In the genomic region with DNA sequence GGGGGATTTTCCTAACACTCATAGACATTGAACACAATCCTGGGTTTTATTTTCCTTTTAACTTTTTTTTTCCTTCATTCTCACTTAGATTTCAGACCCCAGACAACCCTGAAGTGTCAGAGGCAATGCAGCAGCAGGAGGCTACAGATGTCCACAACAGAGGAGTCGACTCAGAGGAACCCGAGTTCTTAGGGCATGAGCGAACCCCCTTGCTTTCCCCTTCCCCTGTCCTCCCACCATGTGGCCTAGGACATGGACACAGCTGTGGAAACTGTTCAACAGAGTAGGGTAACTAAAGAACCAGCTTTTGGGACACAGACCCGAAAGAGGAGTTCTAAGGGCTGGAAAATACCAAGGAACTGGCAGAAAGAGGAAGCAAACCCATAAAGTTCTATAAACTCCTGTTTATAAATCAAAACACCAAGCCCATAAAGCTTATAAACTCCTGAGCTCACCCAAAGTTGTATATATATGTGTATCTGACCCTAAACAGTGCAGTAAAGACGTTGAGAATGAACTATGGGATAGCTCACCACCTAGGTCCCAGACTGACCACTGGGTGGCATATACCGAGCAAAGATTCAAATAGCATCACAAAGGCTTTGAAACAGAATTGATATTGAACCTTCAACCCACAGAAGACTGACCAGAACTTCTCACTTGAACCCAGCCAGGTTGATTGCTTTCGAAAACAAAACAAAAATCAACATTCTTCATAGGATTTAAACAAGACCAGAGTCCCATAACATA, we compare ENCODE assay signal across 1 cellular context.
A peak's percentile ranks its signal among the peaks of the same experiment; 100 is the strongest.
TF ChIP-seq lines count a peak whose summit lies in the region.

No MANE protein-coding gene starts in this region.

TF ChIP-seq in HepG2, 621 proteins besides CTCF, POLR2A, EP300 and RAD21 (continued from another document):
- TF ChIP-seq, protein P1, sequence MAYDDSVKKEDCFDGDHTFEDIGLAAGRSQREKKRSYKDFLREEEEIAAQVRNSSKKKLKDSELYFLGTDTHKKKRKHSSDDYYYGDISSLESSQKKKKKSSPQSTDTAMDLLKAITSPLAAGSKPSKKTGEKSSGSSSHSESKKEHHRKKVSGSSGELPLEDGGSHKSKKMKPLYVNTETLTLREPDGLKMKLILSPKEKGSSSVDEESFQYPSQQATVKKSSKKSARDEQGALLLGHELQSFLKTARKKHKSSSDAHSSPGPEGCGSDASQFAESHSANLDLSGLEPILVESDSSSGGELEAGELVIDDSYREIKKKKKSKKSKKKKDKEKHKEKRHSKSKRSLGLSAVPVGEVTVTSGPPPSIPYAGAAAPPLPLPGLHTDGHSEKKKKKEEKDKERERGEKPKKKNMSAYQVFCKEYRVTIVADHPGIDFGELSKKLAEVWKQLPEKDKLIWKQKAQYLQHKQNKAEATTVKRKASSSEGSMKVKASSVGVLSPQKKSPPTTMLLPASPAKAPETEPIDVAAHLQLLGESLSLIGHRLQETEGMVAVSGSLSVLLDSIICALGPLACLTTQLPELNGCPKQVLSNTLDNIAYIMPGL (CRISPR knock-in tag; IDR thresholded peaks at IDR 0.05; ENCODE audit: borderline replicate concordance in 1 of 2, low read depth in 1 of 2) = 0 out of 4 replicates have a peak, but pooled peaks of 1 of the 2 experiments have one; percentile 38
- TF ChIP-seq PRPF4 (IDR thresholded peaks at IDR 0.05; ENCODE audit: low read depth, low read length, poor library complexity, severe bottlenecking) (no peak), STAG1 (CRISPR knock-in tag; IDR thresholded peaks at IDR 0.05) (peak; percentile 62), SAP130 (CRISPR knock-in tag; IDR thresholded peaks at IDR 0.05; ENCODE audit: low read depth) (0 out of 2 replicates have a peak, but pooled peaks have one; percentile 18), ZNF510 (CRISPR knock-in tag; IDR thresholded peaks at IDR 0.05; ENCODE audit: low read depth) (no peak), SMC3 (IDR thresholded peaks at IDR 0.05; ENCODE audit: low read length) (peak; percentile 61), FOSL2 (CRISPR knock-in tag; IDR thresholded peaks at IDR 0.05) (no peak), ZNF768 (CRISPR knock-in tag; IDR thresholded peaks at IDR 0.05) (no peak), TCF12 (IDR thresholded peaks at IDR 0.05) (no peak), TCF12 (CRISPR knock-in tag; IDR thresholded peaks at IDR 0.05) (no peak)
- TF ChIP-seq, protein P2, sequence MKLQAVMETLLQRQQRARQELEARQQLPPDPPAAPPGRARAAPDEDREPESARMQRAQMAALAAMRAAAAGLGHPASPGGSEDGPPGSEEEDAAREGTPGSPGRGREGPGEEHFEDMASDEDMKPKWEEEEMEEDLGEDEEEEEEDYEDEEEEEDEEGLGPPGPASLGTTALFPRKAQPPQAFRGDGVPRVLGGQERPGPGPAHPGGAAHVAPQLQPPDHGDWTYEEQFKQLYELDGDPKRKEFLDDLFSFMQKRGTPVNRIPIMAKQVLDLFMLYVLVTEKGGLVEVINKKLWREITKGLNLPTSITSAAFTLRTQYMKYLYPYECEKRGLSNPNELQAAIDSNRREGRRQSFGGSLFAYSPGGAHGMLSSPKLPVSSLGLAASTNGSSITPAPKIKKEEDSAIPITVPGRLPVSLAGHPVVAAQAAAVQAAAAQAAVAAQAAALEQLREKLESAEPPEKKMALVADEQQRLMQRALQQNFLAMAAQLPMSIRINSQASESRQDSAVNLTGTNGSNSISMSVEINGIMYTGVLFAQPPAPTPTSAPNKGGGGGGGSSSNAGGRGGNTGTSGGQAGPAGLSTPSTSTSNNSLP (IDR thresholded peaks at IDR 0.05; ENCODE audit: low read depth, low read length) = peak; percentile 53; the same call in 1 of the 2 replicates
